8 cellular contexts compared by ENCODE assay signal in genomic region chr4:121156822-121157769, GRCh38. TPM values are rescaled to one million over a fixed set of nuclear protein-coding genes. Genes with fewer than 3 reads are reported as not detected.
DNase-seq lines count a peak whose midpoint lies in the region; ATAC-seq, FAIRE-seq and TF ChIP-seq lines count a peak whose summit lies in the region.

No MANE protein-coding gene starts in this region.

- H3K27me3 Mint-ChIP-seq in type B pancreatic cell: peaks cover 42% of the 10 kb centered on the region

- H4K91ac ChIP-seq in H1 (replicated peaks; ENCODE audit: insufficient read length, low read length): no peak overlapping the region

- no peaks in the 10 kb centered on the region for H3K36me3 Mint-ChIP-seq in type B pancreatic cell

- no peaks in the 10 kb centered on the region for H3K79me1 ChIP-seq in H1 (ENCODE audit: low read depth, low read length)

- H3K27me3 ChIP-seq in H1 (replicated peaks in 1 of 4; ENCODE audit: control insufficient read depth in 3 of 4, extremely low read depth in 1 of 4, insufficient read depth in 3 of 4, low read length in 3 of 4) (peaks cover 1 to 8% (median 5%) of the 10 kb centered on the region in 4 experiments; a peak in 5 of 7 replicates), mononuclear cell (ENCODE audit: insufficient read depth, low read length) (no peaks in the 10 kb centered on the region)

- no peak for ATAC-seq in GM19467 (IDR thresholded peaks at IDR 0.05; ENCODE audit: unreplicated experiment)
- ATAC-seq in HG02884 (IDR thresholded peaks at IDR 0.05; ENCODE audit: unreplicated experiment): no peak

- peak overlapping the region; percentile 84; the same call in 1 of the 2 replicates for H3K18ac ChIP-seq in H1 (ENCODE audit: extremely low read depth, low read length)

- H4K20me1 ChIP-seq in H1 (replicated peaks in 1 of 2; ENCODE audit: control insufficient read depth in 1 of 2, insufficient read depth in 2 of 2, low read length in 2 of 2): no peaks in the 10 kb centered on the region

- peak overlapping the region; percentile 93 for H3K4me3 Mint-ChIP-seq in type B pancreatic cell

- H2BK15ac ChIP-seq in H1 (ENCODE audit: low read length): peak overlapping the region; percentile 21; the same call in 1 of the 2 replicates

- no peak overlapping the region for H2AK5ac ChIP-seq in H1 (ENCODE audit: low read depth, low read length)

- 3% methylated on average over 32 of the region's 32 CpGs; no CpG with 5 or more reads in 1 of the 2 experiments for WGBS in H1 (ENCODE audit: extremely low coverage in 1 of 2, insufficient coverage in 1 of 2, insufficient read length in 1 of 2, insufficient replicate concordance in 2 of 2, low coverage in 1 of 2, low lambda C conversion rate in 2 of 2, missing lambda C conversion rate in 1 of 2), 2 experiments

- peaks cover 0 to 5% (median 0%) of the 10 kb centered on the region in 4 experiments; a peak in 2 of 7 replicates for H3K4me1 ChIP-seq in H1 (replicated peaks in 1 of 4; ENCODE audit: control insufficient read depth in 3 of 4, insufficient read depth in 4 of 4, low read length in 3 of 4)
- peaks cover 38% of the 10 kb centered on the region for H3K4me1 ChIP-seq in mononuclear cell (ENCODE audit: insufficient read depth, low read length)

- peak overlapping the region; percentile 50 for H3K27ac Mint-ChIP-seq in type B pancreatic cell

- no peak overlapping the region for H3K14ac ChIP-seq in H1 (ENCODE audit: insufficient read length)

- DNase-seq in SKM-1 treated with dmso at 0.1 percent for 144 hours (lab: John Stamatoyannopoulos, UW; ENCODE audit: unreplicated experiment) (peak; percentile 42), SKM-1 (lab: John Stamatoyannopoulos, UW; ENCODE audit: unreplicated experiment) (no peak), H1 (ENCODE audit: low read depth in 1 of 2, low spot score in 2 of 2) (peak; percentile 19 to 81), type B pancreatic cell (ENCODE audit: extremely low spot score, unreplicated experiment) (no peak)
- DNase-seq in activated CD4-positive, alpha-beta T cell treated with anti-CD3 and anti-CD28 coated beads for 4 hours: peak; percentile 18 to 31

- no peaks in the 10 kb centered on the region for H3K36me3 ChIP-seq in H1 (ENCODE audit: control insufficient read depth in 2 of 4, insufficient read depth in 4 of 4, low read length in 3 of 4)

- H3K4me3 ChIP-seq in H1 (ENCODE audit: extremely low read depth in 1 of 4, insufficient read depth in 2 of 4, low read depth in 3 of 4, low read length in 4 of 4) (peak overlapping the region; percentile 23 to 72 (median 60)), mononuclear cell (ENCODE audit: low read length) (peak overlapping the region; percentile 29)

- H2AFZ ChIP-seq in H1 (ENCODE audit: low read length): peak overlapping the region; percentile 98

- TF ChIP-seq POLR2A in H1 (IDR thresholded peaks at IDR 0.05; ENCODE audit: control extremely low read depth in 1 of 2, low read depth in 2 of 2, low read length in 2 of 2): no peak

- POLR2A ChIA-PET in H1 (lab: Charles Lee; ENCODE audit: partially characterized antibody): no interaction called here

- no peak overlapping the region for H4K8ac ChIP-seq in H1 (ENCODE audit: extremely low read depth, insufficient read depth, low read length)

- H3K27ac ChIP-seq in H1 (ENCODE audit: low read depth, low read length): no peak overlapping the region

- no peak overlapping the region; the same call in 1 of the 2 replicates for H2BK20ac ChIP-seq in H1 (ENCODE audit: low read length)

- CTCF ChIA-PET in H1 (lab: Charles Lee; ENCODE audit: partially characterized antibody): interaction anchor here (0.6 to 2.7 kb wide), 7 partner anchors 10 to 485 kb away, joined by 3 to 11 read pairs (median 3); no protein-coding TSS in a partner anchor

- H2BK5ac ChIP-seq in H1 (ENCODE audit: low read depth, low read length): no peak overlapping the region

- H3K23ac ChIP-seq in H1 (ENCODE audit: insufficient read length): no peak overlapping the region

- peaks cover 4% of the 10 kb centered on the region; the same call in 1 of the 2 replicates for H3K23me2 ChIP-seq in H1 (ENCODE audit: low read depth, low read length)

- peak overlapping the region; percentile 68 to 84 for H3K4me2 ChIP-seq in H1 (ENCODE audit: insufficient read depth in 1 of 2, low read depth in 2 of 2, low read length in 2 of 2)

- peak overlapping the region in 1 of 4 experiments; percentile 66; a peak in 1 of 7 replicates for H3K9ac ChIP-seq in H1 (replicated peaks in 1 of 4; ENCODE audit: extremely low read depth in 1 of 4, low read depth in 3 of 4, low read length in 3 of 4)

- H3K4me1 Mint-ChIP-seq in type B pancreatic cell (ENCODE audit: unreplicated experiment): peaks cover 11% of the 10 kb centered on the region

- H3K79me2 ChIP-seq in H1 (ENCODE audit: control insufficient read depth in 1 of 2, insufficient read depth in 2 of 2, low read length in 2 of 2): no peaks in the 10 kb centered on the region

- no peak overlapping the region for H2BK12ac ChIP-seq in H1 (ENCODE audit: low read depth, low read length)

- TF ChIP-seq CTCF in H1 (IDR thresholded peaks at IDR 0.05; ENCODE audit: control extremely low read depth in 1 of 3, insufficient read depth in 1 of 3, low read depth in 1 of 3, low read length in 3 of 3) (no peak), type B pancreatic cell (conservative IDR thresholded peaks at IDR 0.05) (no peak)

- TF ChIP-seq EP300 in H1 (IDR thresholded peaks at IDR 0.05; ENCODE audit: borderline replicate concordance in 1 of 2, low read depth in 2 of 2, low read length in 2 of 2): no peak

- no peak for FAIRE-seq in H1 (lab: Jason Lieb, UNC)

- H2BK120ac ChIP-seq in H1 (replicated peaks; ENCODE audit: low read depth, low read length): no peak overlapping the region

- H3K9me3 Mint-ChIP-seq in type B pancreatic cell: no peaks in the 10 kb centered on the region

- TF ChIP-seq RAD21 in H1 (IDR thresholded peaks at IDR 0.05 in 1 of 2, conservative IDR thresholded peaks at IDR 0.05 in 1 of 2; ENCODE audit: low read depth in 2 of 2, low read length in 2 of 2): no peak

- no peak overlapping the region for H3K4ac ChIP-seq in H1 (replicated peaks; ENCODE audit: insufficient read length, low read depth, low read length)

- H3K9me3 ChIP-seq in H1 (ENCODE audit: insufficient read depth in 2 of 2, low read depth in 1 of 2, low read length in 1 of 2): no peaks in the 10 kb centered on the region
- no peaks in the 10 kb centered on the region for H3K9me3 ChIP-seq in mononuclear cell (ENCODE audit: low read depth, low read length)

- no peak overlapping the region for H3K56ac ChIP-seq in H1 (replicated peaks; ENCODE audit: insufficient read length, low read depth, low read length)

- H4K5ac ChIP-seq in H1 (ENCODE audit: insufficient read length, low read depth, low read length): no peak overlapping the region

TF ChIP-seq in H1, 55 proteins besides CTCF, POLR2A, EP300 and RAD21:
- TF ChIP-seq POU5F1 (IDR thresholded peaks at IDR 0.05; ENCODE audit: low read depth, low read length) (no peak), ASH2L (IDR thresholded peaks at IDR 0.05; ENCODE audit: low read length) (peak; percentile 53), E2F6 (IDR thresholded peaks at IDR 0.05) (0 out of 2 replicates have a peak, but pooled peaks have one; percentile 29), RBBP5 (IDR thresholded peaks at IDR 0.05; ENCODE audit: borderline replicate concordance, low read depth, low read length) (no peak), BCL11A (IDR thresholded peaks at IDR 0.05; ENCODE audit: low read depth in 2 of 2, low read length in 2 of 2) (no peak), CEBPB (IDR thresholded peaks at IDR 0.05; ENCODE audit: low read depth, low read length) (peak; percentile 20; the same call in 1 of the 2 replicates), SIX5 (IDR thresholded peaks at IDR 0.05; ENCODE audit: low read depth, low read length) (no peak), CHD2 (IDR thresholded peaks at IDR 0.05; ENCODE audit: low read length) (no peak), RFX5 (IDR thresholded peaks at IDR 0.05; ENCODE audit: borderline replicate concordance, low read depth, low read length) (no peak), HDAC2 (IDR thresholded peaks at IDR 0.05; ENCODE audit: borderline replicate concordance in 1 of 2, low read depth in 2 of 2, low read length in 2 of 2) (no peak), GABPA (IDR thresholded peaks at IDR 0.05; ENCODE audit: borderline replicate concordance, insufficient read depth, low read length) (no peak), TAF1 (IDR thresholded peaks at IDR 0.05; ENCODE audit: low read depth, low read length) (0 out of 2 replicates have a peak, but pooled peaks have one; percentile 41), MAX (IDR thresholded peaks at IDR 0.05) (peak; percentile 33; the same call in 1 of the 2 replicates), TEAD4 (IDR thresholded peaks at IDR 0.05; ENCODE audit: low read depth, low read length) (no peak), KDM4A (IDR thresholded peaks at IDR 0.05; ENCODE audit: low read depth, low read length, severe bottlenecking) (peak; percentile 98)

RNA-seq across cellular contexts. Expression of gene TNIP3, which starts 7.0 kb away (rescaled TPM):
- not detected in 2 replicates for total RNA-seq in H1 (2021; fragmentation: NEBNext Ultra II Directional; extraction: Animal tissue kit (Norgen Biotek cat#: 25700))
- polyA plus RNA-seq in H1 (2011; rRNA removed): not detected in 2 replicates
- not detected for polyA plus RNA-seq in H1 (2011; cell fraction: cytosol; rRNA removed)
- polyA plus RNA-seq in H1 (2011; cell fraction: nucleus; rRNA removed): not detected
- polyA plus RNA-seq in H1 (2012, experiment 1 of 2): not detected in 4 replicates
- not detected for polyA plus RNA-seq in H1 (2012, experiment 2 of 2)
- not detected for polyA plus RNA-seq in H1 (2013, experiment 1 of 2)
- 0.13 TPM for polyA plus RNA-seq in H1 (2013, experiment 2 of 2)
- not detected in 2 replicates for polyA minus RNA-seq in H1 (2011; rRNA and poly(A)+ RNA removed)
- polyA minus RNA-seq in H1 (2011; cell fraction: cytosol; rRNA and poly(A)+ RNA removed): not detected
- polyA minus RNA-seq in H1 (2011; cell fraction: nucleus; rRNA and poly(A)+ RNA removed): not detected
- total RNA-seq in mononuclear cell: 0.73 TPM
- total RNA-seq in type B pancreatic cell (ENCODE audit: low replicate concordance): 0.24 TPM in 1 of 2 replicates, not detected in the other

Comparison
In these comparisons a context has a peak if more than half of its experiments do, and no peak if none do; other contexts are left out.
1. DNase-seq: peak in SKM-1 treated with dmso at 0.1 percent for 144 hours (single experiment), activated CD4-positive, alpha-beta T cell treated with anti-CD3 and anti-CD28 coated beads for 4 hours (2 of 2) and H1 (2 of 2); none in SKM-1 (single experiment) and type B pancreatic cell (single experiment).